ENCODE assay signal across 1 cellular context in genomic region chr6:32153835-32154513, GRCh38.
A peak's percentile ranks its signal among the peaks of the same experiment; 100 is the strongest.
TF ChIP-seq lines count a peak whose summit lies in the region.

TSS of gene PPT2 (plus strand) at chr6:32154141. CDS start at chr6:32154595, 454 bp downstream.

TF ChIP-seq in HEK293, 187 proteins besides CTCF, POLR2A, EP300 and RAD21 (continued from another document and continues in another):
- TF ChIP-seq PATZ1 (tag by site-specific recombination; IDR thresholded peaks at IDR 0.05), result peak; percentile 36
- TF ChIP-seq ZNF311 (tag by site-specific recombination; IDR thresholded peaks at IDR 0.05; ENCODE audit: borderline replicate concordance), result no peak
- peak; percentile 93 for TF ChIP-seq ZNF629 (tag by site-specific recombination; IDR thresholded peaks at IDR 0.05)
- no peak for TF ChIP-seq ZNF837 (tag by site-specific recombination; IDR thresholded peaks at IDR 0.05)
- 0 out of 2 replicates have a peak, but pooled peaks have one; percentile 39 for TF ChIP-seq SP7 (tag by site-specific recombination; IDR thresholded peaks at IDR 0.05)
- no peak; the same call in 1 of the 2 replicates for TF ChIP-seq ZNF561 (tag by site-specific recombination; IDR thresholded peaks at IDR 0.05; ENCODE audit: borderline replicate concordance)
- no peak for TF ChIP-seq GFI1B (tag by site-specific recombination; IDR thresholded peaks at IDR 0.05)
- TF ChIP-seq PRDM6 (tag by site-specific recombination; IDR thresholded peaks at IDR 0.05), result no peak
- peak; percentile 75 for TF ChIP-seq ZBTB11 (tag by site-specific recombination; conservative IDR thresholded peaks at IDR 0.05; ENCODE audit: low read depth)
- TF ChIP-seq FEZF1 (tag by site-specific recombination; IDR thresholded peaks at IDR 0.05), result no peak
- no peak for TF ChIP-seq ZNF768 (tag by site-specific recombination; IDR thresholded peaks at IDR 0.05)
- TF ChIP-seq KLF17 (tag by site-specific recombination; IDR thresholded peaks at IDR 0.05), result peak; percentile 29
- no peak for TF ChIP-seq ZNF404 (tag by site-specific recombination; IDR thresholded peaks at IDR 0.05)
- TF ChIP-seq ZBTB44 (tag by site-specific recombination; IDR thresholded peaks at IDR 0.05), result no peak
- no peak for TF ChIP-seq TRIM28 (IDR thresholded peaks at IDR 0.05; ENCODE audit: borderline replicate concordance, low read length)
- no peak for TF ChIP-seq ZNF248 (tag by site-specific recombination; IDR thresholded peaks at IDR 0.05)
- TF ChIP-seq INSM2 (tag by site-specific recombination; IDR thresholded peaks at IDR 0.05), result peak; percentile 27; the same call in 1 of the 2 replicates
- TF ChIP-seq MYNN (tag by site-specific recombination; IDR thresholded peaks at IDR 0.05; ENCODE audit: borderline replicate concordance), result peak; percentile 68
- TF ChIP-seq ZNF529 (tag by site-specific recombination; IDR thresholded peaks at IDR 0.05; ENCODE audit: insufficient replicate concordance), result no peak
- no peak for TF ChIP-seq ZNF747 (tag by site-specific recombination; IDR thresholded peaks at IDR 0.05)
- no peak for TF ChIP-seq ZNF214 (tag by site-specific recombination; IDR thresholded peaks at IDR 0.05; ENCODE audit: borderline replicate concordance)
- peak; percentile 79 for TF ChIP-seq ZNF121 (tag by site-specific recombination; IDR thresholded peaks at IDR 0.05)
- no peak for TF ChIP-seq OSR2 (tag by site-specific recombination; IDR thresholded peaks at IDR 0.05)
- no peak for TF ChIP-seq ZNF560 (tag by site-specific recombination; IDR thresholded peaks at IDR 0.05; ENCODE audit: borderline replicate concordance)
- TF ChIP-seq ZNF830 (tag by site-specific recombination; IDR thresholded peaks at IDR 0.05; ENCODE audit: low read depth), result no peak
- no peak for TF ChIP-seq ZNF341 (tag by site-specific recombination; IDR thresholded peaks at IDR 0.05; ENCODE audit: low read depth)
- TF ChIP-seq ZNF785 (tag by site-specific recombination; IDR thresholded peaks at IDR 0.05), result no peak
- TF ChIP-seq ZNF433 (tag by site-specific recombination; IDR thresholded peaks at IDR 0.05; ENCODE audit: low read depth), result no peak
- TF ChIP-seq ZNF677 (tag by site-specific recombination; IDR thresholded peaks at IDR 0.05), result no peak
- peak; percentile 52; the same call in 1 of the 2 replicates for TF ChIP-seq ZNF2 (tag by site-specific recombination; IDR thresholded peaks at IDR 0.05)
- peak; percentile 71; the same call in 1 of the 2 replicates for TF ChIP-seq KLF16 (tag by site-specific recombination; IDR thresholded peaks at IDR 0.05)
- no peak for TF ChIP-seq ZNF549 (tag by site-specific recombination; IDR thresholded peaks at IDR 0.05)
- TF ChIP-seq ZNF354C (tag by site-specific recombination; IDR thresholded peaks at IDR 0.05; ENCODE audit: borderline replicate concordance, low read depth), result no peak
- no peak for TF ChIP-seq TCF7L2 (IDR thresholded peaks at IDR 0.05; ENCODE audit: borderline replicate concordance, low read depth, low read length)
- peak; percentile 45; the same call in 1 of the 2 replicates for TF ChIP-seq SP3 (tag by site-specific recombination; IDR thresholded peaks at IDR 0.05)
- TF ChIP-seq ZNF791 (tag by site-specific recombination; IDR thresholded peaks at IDR 0.05), result no peak
- 0 out of 2 replicates have a peak, but pooled peaks have one; percentile 27 for TF ChIP-seq ZSCAN4 (tag by site-specific recombination; IDR thresholded peaks at IDR 0.05)
- no peak for TF ChIP-seq ZNF138 (tag by site-specific recombination; IDR thresholded peaks at IDR 0.05; ENCODE audit: borderline replicate concordance)
- no peak for TF ChIP-seq ZNF26 (tag by site-specific recombination; IDR thresholded peaks at IDR 0.05)
- TF ChIP-seq MZF1 (tag by site-specific recombination; IDR thresholded peaks at IDR 0.05; ENCODE audit: borderline replicate concordance), result no peak
- TF ChIP-seq ZNF558 (tag by site-specific recombination; IDR thresholded peaks at IDR 0.05), result no peak
- TF ChIP-seq ZNF513 (tag by site-specific recombination; IDR thresholded peaks at IDR 0.05), result no peak
- TF ChIP-seq PRDM4 (tag by site-specific recombination; IDR thresholded peaks at IDR 0.05), result 0 out of 2 replicates have a peak, but pooled peaks have one; percentile 19
- TF ChIP-seq ZFP69B (tag by site-specific recombination; IDR thresholded peaks at IDR 0.05), result no peak; the same call in none of the 2 replicates
- no peak for TF ChIP-seq ZNF211 (tag by site-specific recombination; IDR thresholded peaks at IDR 0.05; ENCODE audit: low read depth)
- no peak for TF ChIP-seq ZNF10 (tag by site-specific recombination; IDR thresholded peaks at IDR 0.05)
